10 cellular contexts compared by ENCODE assay signal in the genomic region with DNA sequence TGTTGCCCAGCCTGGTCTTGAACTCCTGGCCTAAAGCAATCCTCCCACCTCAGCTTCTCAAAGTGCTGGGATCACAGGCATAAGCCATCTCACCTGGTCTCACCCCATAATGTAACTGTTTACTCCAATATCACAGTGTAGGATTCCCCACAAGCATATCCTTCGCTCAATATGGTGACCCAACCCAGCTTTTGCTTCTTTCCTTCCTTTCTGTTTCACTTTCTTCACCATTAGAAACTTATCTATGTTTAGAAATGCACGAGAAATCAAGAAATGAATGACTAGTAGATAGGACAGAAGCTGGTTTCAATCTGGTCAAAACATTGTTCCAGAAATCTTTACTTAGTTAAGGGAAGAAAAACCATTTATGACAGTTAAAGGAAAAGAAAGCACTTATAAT.
DNase-seq lines count a peak whose midpoint lies in the region; ATAC-seq lines count a peak whose summit lies in the region.
"Had no signal": no experiment of that assay in that cellular context is flagged by ENCODE, and none has a peak within 500 bp of the region (broad histone marks: within the 10 kb centered on the region; RNA-seq: fewer than 3 reads in every experiment).

No MANE protein-coding gene starts in this region.

- H3K4me3 Mint-ChIP-seq in activated naive CD8-positive, alpha-beta T cell, result peak overlapping the region; percentile 79
- H3K4me3 Mint-ChIP-seq: neural crest cell had no signal

- H3K27me3 ChIP-seq in ACC112 (ENCODE audit: insufficient read depth, low read length), result no peaks in the 10 kb centered on the region

- H3K27ac Mint-ChIP-seq in activated naive CD8-positive, alpha-beta T cell, result peak overlapping the region; percentile 87

- peak overlapping the region; percentile 60 for H3K4me3 ChIP-seq in ACC112 (ENCODE audit: low read depth, low read length)

- H3K36me3 ChIP-seq in ACC112 (ENCODE audit: insufficient read depth, low read length), result no peaks in the 10 kb centered on the region; the same call in 1 of the 2 replicates

- peak overlapping the region; percentile 41 for H2AFZ ChIP-seq in ACC112 (ENCODE audit: low read length, unreplicated experiment)

- H3K4me1 ChIP-seq in ACC112 (ENCODE audit: control insufficient read depth, insufficient read depth, low read length, unreplicated experiment), result peaks cover 32% of the 10 kb centered on the region

- H3K36me3 Mint-ChIP-seq in activated naive CD8-positive, alpha-beta T cell, result no peaks in the 10 kb centered on the region

- H3K9me3 Mint-ChIP-seq in activated naive CD8-positive, alpha-beta T cell (ENCODE audit: low read depth), result no peaks in the 10 kb centered on the region
- H3K9me3 Mint-ChIP-seq: neural crest cell had no signal

- no peak for DNase-seq in DMS153 treated with DMSO at 0.1 percent for 48 hours (lab: John Stamatoyannopoulos, UW; ENCODE audit: unreplicated experiment)
- DNase-seq in GM19240 (ENCODE audit: insufficient read length, low spot score), result no peak
- DNase-seq in iPS-NIHi11 (ENCODE audit: low spot score), result no peak
- DNase-seq in activated CD8-positive, alpha-beta memory T cell treated with anti-CD3 and anti-CD28 coated beads for 24 hours, result no peak

- peak overlapping the region; percentile 33; the same call in 1 of the 2 replicates for H3K27ac ChIP-seq in ACC112 (ENCODE audit: low read depth, low read length)

- peaks cover 42% of the 10 kb centered on the region for H3K4me1 Mint-ChIP-seq in activated naive CD8-positive, alpha-beta T cell (ENCODE audit: low read depth)

- peaks cover 88% of the 10 kb centered on the region for H3K79me2 ChIP-seq in ACC112 (ENCODE audit: control insufficient read depth, insufficient read depth, low read length, unreplicated experiment)

- no peaks in the 10 kb centered on the region for H3K27me3 Mint-ChIP-seq in activated naive CD8-positive, alpha-beta T cell

- ATAC-seq in GM19372 (IDR thresholded peaks at IDR 0.05; ENCODE audit: low read depth, unreplicated experiment), result peak; percentile 71
- ATAC-seq in HG03139 (IDR thresholded peaks at IDR 0.05; ENCODE audit: unreplicated experiment), result peak; percentile 62
- ATAC-seq: HCT116 had no signal
